ENCODE assay signal across 16 cellular contexts in the genomic region with DNA sequence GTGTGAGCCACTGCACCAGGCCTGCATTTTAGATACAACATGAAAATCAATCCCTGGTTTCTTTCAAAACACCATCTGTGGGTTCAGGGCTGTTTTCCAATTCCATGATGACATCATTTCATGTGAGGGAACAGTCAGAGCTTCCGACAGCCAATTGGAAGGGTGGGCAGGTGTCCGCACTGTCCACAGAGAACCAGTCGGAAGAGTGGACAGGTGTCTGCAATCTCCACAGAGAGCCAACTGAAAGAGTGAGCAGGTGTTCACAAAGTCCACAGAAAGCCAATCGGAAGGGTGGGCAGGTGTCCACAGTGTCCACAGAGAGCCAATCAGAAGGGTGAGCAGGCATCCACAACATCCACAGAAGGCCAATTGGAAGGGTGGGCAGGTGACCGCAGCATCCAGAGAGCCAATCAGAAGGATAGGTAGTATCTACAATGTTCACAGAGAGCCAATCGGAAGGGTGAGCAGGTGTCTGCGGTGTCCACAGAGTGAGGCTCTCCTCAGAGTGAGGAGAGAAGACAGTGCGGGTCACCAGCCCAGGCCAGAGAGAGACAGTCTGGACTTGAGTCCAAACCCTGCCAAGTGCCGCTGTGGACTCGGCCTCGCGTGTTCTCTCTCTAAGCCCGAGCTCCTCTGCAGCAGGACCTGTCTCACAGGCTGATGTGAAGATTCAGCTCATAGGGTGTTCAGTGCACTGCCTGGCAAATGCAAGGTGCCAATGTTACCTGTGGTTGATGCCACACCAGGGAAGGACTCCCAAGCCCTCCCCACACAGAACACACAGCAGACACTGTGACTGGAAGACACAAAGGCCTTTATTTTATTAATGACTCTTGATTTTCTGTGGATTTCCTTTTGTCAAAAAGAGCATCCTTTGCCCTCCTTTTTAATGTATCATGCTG. TPM values are rescaled to one million over a fixed set of nuclear protein-coding genes. Genes with fewer than 3 reads are reported as not detected.
DNase-seq lines count a peak whose midpoint lies in the region; TF ChIP-seq lines count a peak whose summit lies in the region.
"Had no signal": no experiment of that assay in that cellular context is flagged by ENCODE, and none has a peak within 500 bp of the region (broad histone marks: within the 10 kb centered on the region; RNA-seq: fewer than 3 reads in every experiment).

No MANE protein-coding gene starts in this region.

- no peaks in the 10 kb centered on the region for H4K20me1 ChIP-seq in osteoblast (ENCODE audit: insufficient read depth, low read length)

- peak overlapping the region; percentile 5 for H2AK5ac ChIP-seq in neuronal stem cell (ENCODE audit: low read depth, low read length)

- H2BK5ac ChIP-seq in neuronal stem cell (ENCODE audit: low read length) = no peak overlapping the region

- peak overlapping the region; percentile 7 for H2BK15ac ChIP-seq in neuronal stem cell (ENCODE audit: low read length)

- H3K9me3 ChIP-seq in neuronal stem cell (replicated peaks in 1 of 2; ENCODE audit: control insufficient read depth in 2 of 2, insufficient read depth in 1 of 2, low read depth in 1 of 2, low read length in 2 of 2) = no peaks in the 10 kb centered on the region
- no peaks in the 10 kb centered on the region for H3K9me3 ChIP-seq in osteoblast (ENCODE audit: low read depth, low read length)
- H3K9me3 ChIP-seq: gastroesophageal sphincter, left lung had no signal

- H3K79me2 ChIP-seq in osteoblast (ENCODE audit: insufficient read depth, low read length) = no peaks in the 10 kb centered on the region

- H3K4me1 ChIP-seq in neuronal stem cell (ENCODE audit: control insufficient read depth in 2 of 2, insufficient read depth in 1 of 2, low read depth in 1 of 2, low read length in 2 of 2) (peaks cover 35 to 39% of the 10 kb centered on the region in 2 donors), osteoblast (ENCODE audit: insufficient read depth, low read length) (no peaks in the 10 kb centered on the region)
- H3K4me1 ChIP-seq: gastroesophageal sphincter, left lung had no signal

- H3K9ac ChIP-seq in neuronal stem cell (ENCODE audit: low read depth, low read length, poor library complexity) = no peak overlapping the region

- no peak overlapping the region for H3K23ac ChIP-seq in neuronal stem cell (ENCODE audit: low read depth, low read length, poor library complexity)

- peak overlapping the region; percentile 25 for H2BK12ac ChIP-seq in neuronal stem cell (ENCODE audit: low read length)

- H3K27me3 ChIP-seq in neuronal stem cell (ENCODE audit: control insufficient read depth in 3 of 3, insufficient read depth in 3 of 3, low read depth in 1 of 3, low read length in 3 of 3) = peaks cover 0 to 4% (median 0%) of the 10 kb centered on the region in 3 experiments
- no peaks in the 10 kb centered on the region for H3K27me3 ChIP-seq in osteoblast (ENCODE audit: insufficient read depth, low read length)
- H3K27me3 ChIP-seq: cardiac muscle cell had no signal

- peak overlapping the region; percentile 24 for H3K4ac ChIP-seq in neuronal stem cell (ENCODE audit: low read length)

- peak; percentile 84 for DNase-seq in DMS53 treated with DMSO at 0.1 percent for 48 hours (lab: John Stamatoyannopoulos, UW; ENCODE audit: unreplicated experiment)
- DNase-seq in NCI-H2171 treated with DMSO at 0.1 percent for 48 hours (lab: John Stamatoyannopoulos, UW) = peak; percentile 57
- DNase-seq in caudate nucleus (lab: John Stamatoyannopoulos, UW) = peak in 4 of 61 donors; percentile 25 to 91 (median 32)
- DNase-seq in neuronal stem cell (ENCODE audit: low spot score) = no peak
- no peak for DNase-seq in stimulated activated CD4-positive, alpha-beta T cell treated with anti-CD3 and anti-CD28 coated beads, Interleukin-4, amount 100 ng/mL, for 1 hour
- DNase-seq in NCI-H1436 treated with DMSO at 0.1 percent for 48 hours (lab: John Stamatoyannopoulos, UW) = no peak
- DNase-seq in osteoblast (ENCODE audit: insufficient read length, low spot score, missing footprints) = no peak
- DNase-seq: activated CD4-positive, alpha-beta T cell treated with anti-CD3 and anti-CD28 coated beads for 4 hours; activated CD8-positive, alpha-beta memory T cell treated with anti-CD3 and anti-CD28 coated beads, Interleukin-2, amount 10 ng/mL, durations not matched to agents 7 days and 5 days; GOT3; NCI-H345; stimulated activated CD4-positive, alpha-beta T cell treated with anti-CD3 and anti-CD28 coated beads, Interleukin-12 subunit alpha, Interleukin-12 subunit beta, amount 100 ng/mL, for 4 hours; T-cell had no signal

- H2BK120ac ChIP-seq in neuronal stem cell (ENCODE audit: low read depth, low read length) = no peak overlapping the region

- no CpG with 5 or more reads among the region's 13 CpGs for whole genome bisulfite sequencing in neuronal stem cell (ENCODE audit: extremely low coverage in 2 of 2, insufficient read length in 2 of 2, insufficient replicate concordance in 1 of 2), 2 donors

- peak overlapping the region; percentile 53 for H3K27ac ChIP-seq in caudate nucleus (ENCODE audit: low read depth, low read length)
- H3K27ac ChIP-seq in neuronal stem cell (replicated peaks; ENCODE audit: low read length) = peak overlapping the region; percentile 88
- H3K27ac ChIP-seq in osteoblast (ENCODE audit: low read depth, low read length) = no peak overlapping the region
- H3K27ac ChIP-seq: cardiac muscle cell, gastroesophageal sphincter, left lung had no signal

- H3K4me3 ChIP-seq in neuronal stem cell (ENCODE audit: low read length in 2 of 2) (no peak overlapping the region), osteoblast (ENCODE audit: insufficient read depth, low read length) (no peak overlapping the region)
- H3K4me3 ChIP-seq: cardiac muscle cell, gastroesophageal sphincter, left lung had no signal

- peak overlapping the region; percentile 49 for H3K14ac ChIP-seq in neuronal stem cell (ENCODE audit: low read length)

- H4K91ac ChIP-seq in neuronal stem cell (ENCODE audit: low read depth, low read length, poor library complexity) = peak overlapping the region; percentile 59

- no peak for TF ChIP-seq CTCF in osteoblast (IDR thresholded peaks at IDR 0.05; ENCODE audit: extremely low read depth, low read depth, low read length)

- peak overlapping the region; percentile 8 for H3K18ac ChIP-seq in neuronal stem cell (ENCODE audit: low read length)

- H3K79me1 ChIP-seq in neuronal stem cell (ENCODE audit: low read depth, low read length) = no peaks in the 10 kb centered on the region

- H4K8ac ChIP-seq in neuronal stem cell (ENCODE audit: low read depth, low read length) = no peak overlapping the region

- H3K4me2 ChIP-seq in neuronal stem cell (ENCODE audit: insufficient read depth, low read length, poor library complexity, severe bottlenecking) (no peak overlapping the region), osteoblast (ENCODE audit: insufficient read depth, low read length) (no peak overlapping the region)

- peaks cover 0 to 2% of the 10 kb centered on the region in 2 donors for H3K36me3 ChIP-seq in neuronal stem cell (replicated peaks in 1 of 2; ENCODE audit: control insufficient read depth in 2 of 2, insufficient read depth in 2 of 2, low read length in 2 of 2)
- no peaks in the 10 kb centered on the region for H3K36me3 ChIP-seq in osteoblast (ENCODE audit: insufficient read depth, low read length)
- H3K36me3 ChIP-seq: cardiac muscle cell, gastroesophageal sphincter, left lung had no signal

- H2AFZ ChIP-seq in neuronal stem cell (ENCODE audit: low read length) (no peak overlapping the region), osteoblast (ENCODE audit: low read length) (no peak overlapping the region)

RNA-seq across cellular contexts. Expression of a gene that starts 57.3 kb away (rescaled TPM):
- polyA plus RNA-seq in neuronal stem cell (2013, experiment 1 of 2) = 66.9 TPM
- 67.5 TPM for polyA plus RNA-seq in neuronal stem cell (2013, experiment 2 of 2)
- total RNA-seq in osteoblast = 0.29 and 0.36 TPM in 2 replicates

Comparison
In these comparisons a context has a peak if more than half of its experiments do, and no peak if none do; other contexts are left out.
1. DNase-seq: peak in DMS53 treated with DMSO at 0.1 percent for 48 hours (single experiment) and NCI-H2171 treated with DMSO at 0.1 percent for 48 hours (single experiment); none in neuronal stem cell (single experiment), stimulated activated CD4-positive, alpha-beta T cell treated with anti-CD3 and anti-CD28 coated beads, Interleukin-4, amount 100 ng/mL, for 1 hour (single experiment), NCI-H1436 treated with DMSO at 0.1 percent for 48 hours (single experiment) and osteoblast (single experiment).